7 cellular contexts compared by ENCODE assay signal in the genomic region with DNA sequence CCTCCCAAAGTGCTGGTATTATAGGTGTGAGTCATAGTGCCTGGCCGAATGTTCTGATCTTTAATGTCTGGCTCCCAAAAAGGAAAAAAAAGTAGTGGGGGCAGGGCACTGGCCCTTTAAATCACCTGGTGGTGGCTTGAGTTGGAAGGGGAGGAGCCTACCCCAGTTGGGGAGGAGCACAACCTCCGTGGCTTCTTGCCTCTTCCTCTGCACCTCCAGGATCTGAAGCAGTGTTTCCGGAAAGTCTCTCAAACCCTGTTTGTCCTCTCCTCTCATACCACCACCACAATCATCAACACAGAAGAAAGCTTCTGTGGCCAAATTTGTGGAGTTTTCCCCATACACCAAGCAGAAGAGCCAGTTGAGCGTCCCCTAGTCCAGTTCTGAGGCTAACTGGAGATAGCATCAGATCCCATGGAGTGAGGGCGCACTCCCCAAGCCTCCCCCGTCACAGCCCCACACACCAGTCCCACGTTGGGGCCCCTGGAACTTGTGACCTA. TPM values are rescaled to one million over a fixed set of nuclear protein-coding genes. Genes with fewer than 3 reads are reported as not detected.
DNase-seq lines count a peak whose midpoint lies in the region; ATAC-seq lines count a peak whose summit lies in the region.

No MANE protein-coding gene starts in this region.

- CTCF ChIA-PET in activated CD8-positive, alpha-beta memory T cell treated with anti-CD3 and anti-CD28 coated beads, Interleukin-2, amount 10 ng/mL, durations not matched to agents 7 days and 5 days (lab: Charles Lee) = interaction anchor here (1.2 to 1.6 kb wide), 3 partner anchors 27 to 45 kb away, joined by 3 to 6 read pairs (median 3); no protein-coding TSS in a partner anchor

- peaks cover 17% of the 10 kb centered on the region for H3K4me1 Mint-ChIP-seq in activated CD8-positive, alpha-beta memory T cell treated with anti-CD3 and anti-CD28 coated beads, Interleukin-2, amount 10 ng/mL, durations not matched to agents 7 days and 5 days
- H3K4me1 Mint-ChIP-seq in immature natural killer cell = peaks cover 10 to 14% of the 10 kb centered on the region in 2 donors

- peak; percentile 96 for ATAC-seq in activated CD8-positive, alpha-beta memory T cell treated with anti-CD3 and anti-CD28 coated beads, Interleukin-2, amount 10 ng/mL, durations not matched to agents 7 days and 5 days
- ATAC-seq in stimulated activated naive CD8-positive, alpha-beta T cell treated with anti-CD3 and anti-CD28 coated beads, Interleukin-15, Interleukin-2, amounts not matched to agents 100 U/mL and 50 U/mL, for 24 hours = peak; percentile 81

- peak overlapping the region; percentile 80 for H3K27ac Mint-ChIP-seq in activated CD8-positive, alpha-beta memory T cell treated with anti-CD3 and anti-CD28 coated beads, Interleukin-2, amount 10 ng/mL, durations not matched to agents 7 days and 5 days
- H3K27ac Mint-ChIP-seq in immature natural killer cell = peak overlapping the region in 3 of 6 donors; percentile 48 to 85 (median 60)

- H3K27me3 Mint-ChIP-seq in activated CD8-positive, alpha-beta memory T cell treated with anti-CD3 and anti-CD28 coated beads, Interleukin-2, amount 10 ng/mL, durations not matched to agents 7 days and 5 days = no peaks in the 10 kb centered on the region
- H3K27me3 Mint-ChIP-seq in immature natural killer cell (ENCODE audit: low read depth in 3 of 3) = peaks cover 0 to 6% (median 5%) of the 10 kb centered on the region in 3 donors

- H3K4me3 Mint-ChIP-seq in activated CD8-positive, alpha-beta memory T cell treated with anti-CD3 and anti-CD28 coated beads, Interleukin-2, amount 10 ng/mL, durations not matched to agents 7 days and 5 days = peak overlapping the region; percentile 25
- peak overlapping the region in 4 of 5 donors; percentile 20 to 69 (median 56) for H3K4me3 Mint-ChIP-seq in immature natural killer cell

- H3K9me3 Mint-ChIP-seq in activated CD8-positive, alpha-beta memory T cell treated with anti-CD3 and anti-CD28 coated beads, Interleukin-2, amount 10 ng/mL, durations not matched to agents 7 days and 5 days (ENCODE audit: low read depth) = no peaks in the 10 kb centered on the region
- no peaks in the 10 kb centered on the region for H3K9me3 Mint-ChIP-seq in immature natural killer cell

- DNase-seq in M059J (ENCODE audit: low read depth) = peak; percentile 33
- DNase-seq in activated CD8-positive, alpha-beta memory T cell treated with anti-CD3 and anti-CD28 coated beads, Interleukin-2, amount 10 ng/mL, durations not matched to agents 7 days and 5 days = peak; percentile 71
- DNase-seq in immature natural killer cell = peak in 1 of 3 donors; percentile 17
- peak; percentile 47 for DNase-seq in stimulated activated naive CD8-positive, alpha-beta T cell treated with anti-CD3 and anti-CD28 coated beads, Interleukin-15, Interleukin-2, amounts not matched to agents 100 U/mL and 50 U/mL, for 24 hours
- DNase-seq in NCI-H2107 treated with DMSO at 0.1 percent for 48 hours (lab: John Stamatoyannopoulos, UW; ENCODE audit: unreplicated experiment) = no peak
- no peak for DNase-seq in NOMO-1 treated with DMSO at 0.1 percent for 48 hours (lab: John Stamatoyannopoulos, UW; ENCODE audit: unreplicated experiment)
- no peak for DNase-seq in medulla oblongata (ENCODE audit: extremely low spot score)

- H3K36me3 Mint-ChIP-seq in activated CD8-positive, alpha-beta memory T cell treated with anti-CD3 and anti-CD28 coated beads, Interleukin-2, amount 10 ng/mL, durations not matched to agents 7 days and 5 days = no peaks in the 10 kb centered on the region
- H3K36me3 Mint-ChIP-seq in immature natural killer cell = no peaks in the 10 kb centered on the region

RNA-seq across cellular contexts. Expression of a gene that starts 24.3 kb away (rescaled TPM):
- total RNA-seq in M059J (2014; rRNA removed; shearing (Covaris generic)) = 9.6 and 15.1 TPM in 2 replicates
- 10 to 100 TPM; 18.3 to 19.4 TPM for total RNA-seq in activated CD8-positive, alpha-beta memory T cell treated with anti-CD3 and anti-CD28 coated beads, Interleukin-2, amount 10 ng/mL, durations not matched to agents 7 days and 5 days
- polyA plus RNA-seq in immature natural killer cell = under 1 TPM; 0.23 to 0.63 (median 0.24) TPM

RNA-seq across cellular contexts. Expression of a gene that starts 58.6 kb away (rescaled TPM):
- 14.0 and 20.9 TPM in 2 replicates for total RNA-seq in M059J (2014; rRNA removed; shearing (Covaris generic))
- total RNA-seq in activated CD8-positive, alpha-beta memory T cell treated with anti-CD3 and anti-CD28 coated beads, Interleukin-2, amount 10 ng/mL, durations not matched to agents 7 days and 5 days = 10 to 100 TPM; 11.2 to 12.6 TPM
- polyA plus RNA-seq in immature natural killer cell = 1 to 10 TPM in 1 of 3 donors, under 1 TPM in 2; 0.22 to 2.1 (median 0.44) TPM

Comparison
In these comparisons a context has a peak if more than half of its experiments do, and no peak if none do; other contexts are left out.
1. DNase-seq: peak in M059J (single experiment), activated CD8-positive, alpha-beta memory T cell treated with anti-CD3 and anti-CD28 coated beads, Interleukin-2, amount 10 ng/mL, durations not matched to agents 7 days and 5 days (single experiment) and stimulated activated naive CD8-positive, alpha-beta T cell treated with anti-CD3 and anti-CD28 coated beads, Interleukin-15, Interleukin-2, amounts not matched to agents 100 U/mL and 50 U/mL, for 24 hours (single experiment); none in NCI-H2107 treated with DMSO at 0.1 percent for 48 hours (single experiment), NOMO-1 treated with DMSO at 0.1 percent for 48 hours (single experiment) and medulla oblongata (single experiment).